ENCODE assay signal across 1 cellular context in the genomic region with DNA sequence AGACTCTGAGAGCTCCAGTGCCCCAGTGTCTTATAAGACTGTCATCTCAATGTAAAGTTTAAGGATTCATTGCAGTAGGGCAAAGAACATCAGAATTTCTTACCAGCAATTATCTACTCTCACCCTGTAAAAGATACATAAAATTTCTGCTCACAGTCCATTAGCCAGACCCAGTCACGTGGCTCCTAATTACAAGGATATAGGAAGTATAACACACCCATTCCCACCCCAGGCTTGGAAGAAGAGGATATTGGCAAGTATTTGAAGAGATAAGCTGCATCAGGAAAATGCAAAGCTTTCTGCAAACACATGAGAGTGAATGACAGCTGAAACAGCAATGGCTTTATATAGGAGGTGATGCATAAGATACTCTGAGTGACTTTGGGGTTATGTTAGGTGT.
TF ChIP-seq lines count a peak whose summit lies in the region.

No MANE protein-coding gene starts in this region.

TF ChIP-seq in WTC11, 78 proteins besides CTCF, POLR2A, EP300 and RAD21 (continued from another document):
- TF ChIP-seq AR (CRISPR knock-in tag; IDR thresholded peaks at IDR 0.05) (no peak), ATF6 (CRISPR knock-in tag; IDR thresholded peaks at IDR 0.05) (no peak), ZNF512 (CRISPR knock-in tag; IDR thresholded peaks at IDR 0.05; ENCODE audit: borderline replicate concordance) (no peak), PRDM15 (CRISPR knock-in tag; IDR thresholded peaks at IDR 0.05) (no peak), MYBL2 (CRISPR knock-in tag; IDR thresholded peaks at IDR 0.05) (no peak), KAT7 (CRISPR knock-in tag; IDR thresholded peaks at IDR 0.05; ENCODE audit: borderline replicate concordance) (no peak)
- TF ChIP-seq, protein P1, sequence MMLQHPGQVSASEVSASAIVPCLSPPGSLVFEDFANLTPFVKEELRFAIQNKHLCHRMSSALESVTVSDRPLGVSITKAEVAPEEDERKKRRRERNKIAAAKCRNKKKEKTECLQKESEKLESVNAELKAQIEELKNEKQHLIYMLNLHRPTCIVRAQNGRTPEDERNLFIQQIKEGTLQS (CRISPR knock-in tag; conservative IDR thresholded peaks at IDR 0.05), result no peak
